10 cellular contexts compared by ENCODE assay signal in the genomic region with DNA sequence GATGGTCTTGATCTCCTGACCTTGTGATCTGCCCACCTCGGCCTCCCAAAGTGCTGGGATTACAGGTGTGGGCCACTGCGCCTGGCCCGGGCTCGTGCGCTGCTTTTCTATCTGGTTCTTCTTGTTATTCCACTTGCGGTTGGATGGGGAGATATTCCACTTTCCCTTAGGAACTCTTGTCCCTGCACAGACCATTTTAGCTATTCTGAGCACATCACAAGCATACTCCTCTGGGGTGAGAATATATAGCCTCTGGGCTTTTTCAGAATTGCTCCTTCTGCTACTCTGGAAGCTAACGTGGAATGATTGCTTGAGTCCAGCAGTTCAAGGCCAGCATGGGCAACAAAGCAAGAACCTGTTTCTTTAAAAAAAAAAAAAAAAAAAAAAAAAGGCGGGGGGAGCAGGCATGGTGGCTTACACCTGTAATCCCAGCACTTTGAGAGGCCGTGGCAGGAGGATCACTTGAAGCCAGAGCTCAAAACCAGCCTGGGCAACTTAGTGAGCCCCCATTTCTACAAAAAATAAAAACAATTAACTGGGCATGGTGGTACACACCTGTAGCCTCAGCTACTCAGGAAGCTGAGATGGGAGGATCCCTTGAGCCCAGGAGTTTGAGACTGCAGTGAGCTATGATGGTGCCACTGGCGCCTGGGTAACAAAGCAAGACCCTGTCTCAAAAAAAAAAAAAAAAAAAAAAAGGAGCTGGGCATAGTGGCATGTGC. TPM values are rescaled to one million over a fixed set of nuclear protein-coding genes. Genes with fewer than 3 reads are reported as not detected.
DNase-seq lines count a peak whose midpoint lies in the region; ATAC-seq and TF ChIP-seq lines count a peak whose summit lies in the region.
"Had no signal": no experiment of that assay in that cellular context is flagged by ENCODE, and none has a peak within 500 bp of the region (broad histone marks: within the 10 kb centered on the region; RNA-seq: fewer than 3 reads in every experiment).

No MANE protein-coding gene starts in this region.

- H3K27ac ChIP-seq in GM23338 (ENCODE audit: low read depth) (peak overlapping the region; percentile 72; the same call in 1 of the 2 replicates), muscle layer of duodenum (ENCODE audit: low read length) (peak overlapping the region; percentile 80), suprapubic skin (peak overlapping the region; percentile 81)

- H3K4me1 ChIP-seq in GM23338 (ENCODE audit: insufficient read depth): peaks cover 10% of the 10 kb centered on the region; the same call in 1 of the 2 replicates
- H3K4me1 ChIP-seq in muscle layer of duodenum (ENCODE audit: control insufficient read depth in 1 of 2, insufficient read depth in 2 of 2, low read length in 2 of 2): peaks cover 10 to 13% of the 10 kb centered on the region in 2 donors
- H3K4me1 ChIP-seq in suprapubic skin: peaks cover 26% of the 10 kb centered on the region

- no peak for TF ChIP-seq POLR2A in suprapubic skin (IDR thresholded peaks at IDR 0.05)

- H3K9me3 ChIP-seq in muscle layer of duodenum (ENCODE audit: control insufficient read depth in 1 of 2, low read length in 2 of 2) (no peaks in the 10 kb centered on the region), suprapubic skin (no peaks in the 10 kb centered on the region)

- POLR2A ChIA-PET in activated CD4-positive, alpha-beta memory T cell treated with anti-CD3 and anti-CD28 coated beads for 36 hours (lab: Charles Lee): no interaction called here
- POLR2A ChIA-PET in WTC11 (lab: Charles Lee): interaction anchor here (0.5 to 0.6 kb wide), 2 partner anchors 196 to 685 kb away, joined by 4 to 8 read pairs; no protein-coding TSS in a partner anchor

- intact Hi-C loops in activated CD4-positive, alpha-beta memory T cell treated with anti-CD3 and anti-CD28 coated beads for 36 hours (cut with micrococcal nuclease): no loop called here

- H3K36me3 ChIP-seq in GM23338 (ENCODE audit: insufficient read depth): no peaks in the 10 kb centered on the region; the same call in 1 of the 2 replicates
- H3K36me3 ChIP-seq in muscle layer of duodenum (ENCODE audit: control insufficient read depth in 1 of 2, insufficient read depth in 2 of 2, low read length in 2 of 2): no peaks in the 10 kb centered on the region
- H3K36me3 ChIP-seq in suprapubic skin: no peaks in the 10 kb centered on the region

- no peak overlapping the region for H3K4me3 ChIP-seq in GM23338
- no peak overlapping the region for H3K4me3 ChIP-seq in muscle layer of duodenum (ENCODE audit: low read depth in 1 of 2, low read length in 2 of 2)
- no peak overlapping the region for H3K4me3 ChIP-seq in suprapubic skin

- no peak for ATAC-seq in GM23338
- no peak for ATAC-seq in GM21526 (IDR thresholded peaks at IDR 0.05; ENCODE audit: low FRiP score, unreplicated experiment)
- ATAC-seq in WTC11: no peak
- ATAC-seq in GM18907 (IDR thresholded peaks at IDR 0.05; ENCODE audit: unreplicated experiment): no peak

- peaks cover 13% of the 10 kb centered on the region for H3K36me3 Mint-ChIP-seq in GM23338 (ENCODE audit: low read depth)
- H3K36me3 Mint-ChIP-seq in brain: peaks cover 39% of the 10 kb centered on the region
- no peaks in the 10 kb centered on the region for H3K36me3 Mint-ChIP-seq in activated CD4-positive, alpha-beta memory T cell treated with anti-CD3 and anti-CD28 coated beads for 36 hours
- peaks cover 15% of the 10 kb centered on the region for H3K36me3 Mint-ChIP-seq in WTC11

- no peaks in the 10 kb centered on the region for H4K20me1 ChIP-seq in GM23338 (replicated peaks; ENCODE audit: insufficient read depth)

- H3K4me3 Mint-ChIP-seq in GM23338: no peak overlapping the region
- H3K4me3 Mint-ChIP-seq in brain: peak overlapping the region in 2 of 5 experiments; percentile 23 to 69
- no peak overlapping the region for H3K4me3 Mint-ChIP-seq in activated CD4-positive, alpha-beta memory T cell treated with anti-CD3 and anti-CD28 coated beads for 36 hours
- no peak overlapping the region for H3K4me3 Mint-ChIP-seq in WTC11

- H3F3A ChIP-seq in GM23338 (replicated peaks; ENCODE audit: low read depth): 0 out of 2 replicates have a peak, but pooled peaks cover 3% of the 10 kb centered on the region

- H3K4me2 ChIP-seq in GM23338: no peak overlapping the region

- DNase-seq in GM23338 (ENCODE audit: low spot score): no peak
- DNase-seq in suprapubic skin (ENCODE audit: low spot score in 2 of 2): no peak
- no peak for DNase-seq in activated CD4-positive, alpha-beta memory T cell treated with anti-CD3 and anti-CD28 coated beads for 36 hours
- no peak for DNase-seq in WTC11 (ENCODE audit: low spot score)
- DNase-seq: NCI-H1694 treated with DMSO at 0.1 percent for 48 hours, NCI-H526 treated with DMSO at 0.1 percent for 48 hours had no signal

- peaks cover 12% of the 10 kb centered on the region for H3K4me1 Mint-ChIP-seq in GM23338
- H3K4me1 Mint-ChIP-seq in brain: peaks cover 35% of the 10 kb centered on the region
- H3K4me1 Mint-ChIP-seq in activated CD4-positive, alpha-beta memory T cell treated with anti-CD3 and anti-CD28 coated beads for 36 hours (ENCODE audit: low read depth): peaks cover 3% of the 10 kb centered on the region
- H3K4me1 Mint-ChIP-seq in WTC11: peaks cover 10% of the 10 kb centered on the region

- H2AFZ ChIP-seq in GM23338: no peak overlapping the region

- CTCF ChIA-PET in activated CD4-positive, alpha-beta memory T cell treated with anti-CD3 and anti-CD28 coated beads for 36 hours (lab: Charles Lee): interaction anchor here (1.8 kb wide), 1 partner anchor 12 kb away, joined by 5 read pairs; a partner anchor contains a TSS
- CTCF ChIA-PET in WTC11 (lab: Charles Lee): interaction anchor here (0.6 to 1.8 kb wide), 9 partner anchors 9 to 692 kb away, joined by 3 to 8 read pairs (median 4); a partner anchor contains a TSS

- 55% methylated on average over 10 of the region's 10 CpGs for WGBS in suprapubic skin

- H3K27ac Mint-ChIP-seq in GM23338 (peak overlapping the region; percentile 75; the same call in 1 of the 2 replicates), brain (peak overlapping the region; percentile 31 to 97 (median 96)), WTC11 (no peak overlapping the region; the same call in 1 of the 2 replicates)
- no peak overlapping the region for H3K27ac Mint-ChIP-seq in activated CD4-positive, alpha-beta memory T cell treated with anti-CD3 and anti-CD28 coated beads for 36 hours

- TF ChIP-seq CTCF in GM23338 (conservative IDR thresholded peaks at IDR 0.05; ENCODE audit: low read depth in 2 of 2) (no peak), brain (conservative IDR thresholded peaks at IDR 0.05) (no peak), suprapubic skin (IDR thresholded peaks at IDR 0.05) (no peak), WTC11 (IDR thresholded peaks at IDR 0.05) (no peak)

- H3K9me2 ChIP-seq in GM23338 (ENCODE audit: insufficient read depth): no peaks in the 10 kb centered on the region

- no peaks in the 10 kb centered on the region; the same call in 2 of the 3 replicates for H3K9me3 Mint-ChIP-seq in GM23338
- H3K9me3 Mint-ChIP-seq in brain: peaks cover 0 to 1% (median 0%) of the 10 kb centered on the region in 5 experiments
- H3K9me3 Mint-ChIP-seq in activated CD4-positive, alpha-beta memory T cell treated with anti-CD3 and anti-CD28 coated beads for 36 hours: no peaks in the 10 kb centered on the region
- no peaks in the 10 kb centered on the region for H3K9me3 Mint-ChIP-seq in WTC11

- no peak for TF ChIP-seq EP300 in suprapubic skin (IDR thresholded peaks at IDR 0.05)

- H3K27me3 ChIP-seq in GM23338 (ENCODE audit: insufficient read depth): no peaks in the 10 kb centered on the region
- H3K27me3 ChIP-seq in muscle layer of duodenum (ENCODE audit: low read depth, low read length): no peaks in the 10 kb centered on the region
- H3K27me3 ChIP-seq in suprapubic skin: no peaks in the 10 kb centered on the region

- peaks cover 4% of the 10 kb centered on the region for H3K27me3 Mint-ChIP-seq in GM23338 (ENCODE audit: insufficient read depth, low read depth, poor library complexity)
- H3K27me3 Mint-ChIP-seq in brain: no peaks in the 10 kb centered on the region
- H3K27me3 Mint-ChIP-seq in activated CD4-positive, alpha-beta memory T cell treated with anti-CD3 and anti-CD28 coated beads for 36 hours: no peaks in the 10 kb centered on the region
- H3K27me3 Mint-ChIP-seq in WTC11 (ENCODE audit: low read depth): no peaks in the 10 kb centered on the region

- no peaks in the 10 kb centered on the region for H3K79me2 ChIP-seq in GM23338 (replicated peaks; ENCODE audit: insufficient read depth)

TF ChIP-seq in GM23338, 12 proteins besides CTCF, POLR2A, EP300 and RAD21 (continues in another document):
- no peak for TF ChIP-seq JUNB (IDR thresholded peaks at IDR 0.05; ENCODE audit: unreplicated experiment)

TF ChIP-seq in WTC11, 78 proteins besides CTCF, POLR2A, EP300 and RAD21 (continues in another document):
- TF ChIP-seq, protein P1, sequence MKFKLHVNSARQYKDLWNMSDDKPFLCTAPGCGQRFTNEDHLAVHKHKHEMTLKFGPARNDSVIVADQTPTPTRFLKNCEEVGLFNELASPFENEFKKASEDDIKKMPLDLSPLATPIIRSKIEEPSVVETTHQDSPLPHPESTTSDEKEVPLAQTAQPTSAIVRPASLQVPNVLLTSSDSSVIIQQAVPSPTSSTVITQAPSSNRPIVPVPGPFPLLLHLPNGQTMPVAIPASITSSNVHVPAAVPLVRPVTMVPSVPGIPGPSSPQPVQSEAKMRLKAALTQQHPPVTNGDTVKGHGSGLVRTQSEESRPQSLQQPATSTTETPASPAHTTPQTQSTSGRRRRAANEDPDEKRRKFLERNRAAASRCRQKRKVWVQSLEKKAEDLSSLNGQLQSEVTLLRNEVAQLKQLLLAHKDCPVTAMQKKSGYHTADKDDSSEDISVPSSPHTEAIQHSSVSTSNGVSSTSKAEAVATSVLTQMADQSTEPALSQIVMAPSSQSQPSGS (CRISPR knock-in tag; IDR thresholded peaks at IDR 0.05; ENCODE audit: borderline replicate concordance, low read depth): no peak
- TF ChIP-seq NR3C1 (CRISPR knock-in tag; conservative IDR thresholded peaks at IDR 0.05; ENCODE audit: low read depth): no peak

RNA-seq across cellular contexts. Expression of a gene that starts 11.9 kb away (rescaled TPM):
- total RNA-seq in GM23338 (2014; rRNA removed; shearing (Covaris generic)): 274 and 305 TPM in 2 replicates
- polyA plus RNA-seq in GM23338 (2016; fragmentation: Nextera tagmentation; extraction: Ambion mirVana) (158 and 174 TPM in 2 replicates), brain (ENCODE audit: insufficient read depth, low read depth, low replicate concordance) (308 TPM)
- total RNA-seq in suprapubic skin (10 to 100 TPM; 42.3 to 78.8 (median 77.7) TPM), WTC11 (2021) (270 to 278 TPM (median 272 TPM) in 3 replicates)
- total RNA-seq in activated CD4-positive, alpha-beta memory T cell treated with anti-CD3 and anti-CD28 coated beads for 36 hours: 10 to 100 TPM; 94.6 to 96.7 TPM

RNA-seq across cellular contexts. Expression of a gene that starts 43.3 kb away (rescaled TPM):
- total RNA-seq in GM23338 (2014; rRNA removed; shearing (Covaris generic)): 4.7 and 8.6 TPM in 2 replicates
- 22.6 and 31.3 TPM in 2 replicates for polyA plus RNA-seq in GM23338 (2016; fragmentation: Nextera tagmentation; extraction: Ambion mirVana)
- 20.4 TPM for polyA plus RNA-seq in brain (ENCODE audit: insufficient read depth, low read depth, low replicate concordance)
- 1 to 10 TPM in 2 of 4 donors, under 1 TPM in 1, not detected in 1; 0.62 to 3.6 (median 2.5) TPM for total RNA-seq in suprapubic skin
- total RNA-seq in activated CD4-positive, alpha-beta memory T cell treated with anti-CD3 and anti-CD28 coated beads for 36 hours: 10 to 100 TPM; 20.0 to 22.7 TPM
- total RNA-seq in WTC11 (2021): 13.7 to 17.0 TPM (median 13.8 TPM) in 3 replicates

Comparison
In these comparisons a context has a peak if more than half of its experiments do, and no peak if none do; other contexts are left out.
1. H3K27ac Mint-ChIP-seq: peak in GM23338 (single experiment) and brain (5 of 5); none in activated CD4-positive, alpha-beta memory T cell treated with anti-CD3 and anti-CD28 coated beads for 36 hours (single experiment) and WTC11 (single experiment).
2. Peak in every context shown above with its lines, with median percentiles within 50 percentile points of each other: H3K27ac ChIP-seq.